26 cellular contexts compared by ENCODE assay signal in genomic region chr12:106094304-106094703, GRCh38. TPM values are rescaled to one million over a fixed set of nuclear protein-coding genes. Genes with fewer than 3 reads are reported as not detected.
DNase-seq lines count a peak whose midpoint lies in the region; ATAC-seq and TF ChIP-seq lines count a peak whose summit lies in the region.
"Had no signal": no experiment of that assay in that cellular context is flagged by ENCODE, and none has a peak within 500 bp of the region (broad histone marks: within the 10 kb centered on the region; RNA-seq: fewer than 3 reads in every experiment).

No MANE protein-coding gene starts in this region.

- H3K36me3 ChIP-seq in hepatocyte (replicated peaks; ENCODE audit: insufficient read depth, low read depth) (no peaks in the 10 kb centered on the region), HAP-1 (replicated peaks) (peaks cover 5% of the 10 kb centered on the region; the same call in 1 of the 2 replicates)
- H3K36me3 ChIP-seq: adrenal gland, upper lobe of left lung had no signal

- 80% methylated on average over 5 of the region's 5 CpGs for WGBS in hepatocyte (ENCODE audit: low lambda C conversion rate, missing lambda C conversion rate)

- peak overlapping the region; percentile 83 for H3K27ac Mint-ChIP-seq in WTC11
- H3K27ac Mint-ChIP-seq: stimulated activated naive CD8-positive, alpha-beta T cell treated with anti-CD3 and anti-CD28 coated beads, Interleukin-15, Interleukin-2, amounts not matched to agents 100 ng/mL and 50 ng/mL, for 24 hours; T-cell had no signal

- H3K27me3 ChIP-seq in hepatocyte (no peaks in the 10 kb centered on the region), HAP-1 (ENCODE audit: low read depth) (no peaks in the 10 kb centered on the region)
- H3K27me3 ChIP-seq: adrenal gland, foreskin keratinocyte, upper lobe of left lung had no signal

- H3K27me3 Mint-ChIP-seq in WTC11 (ENCODE audit: low read depth): no peaks in the 10 kb centered on the region

- no peak for ATAC-seq in WTC11
- ATAC-seq: activated T-cell treated with anti-CD3 and anti-CD28 coated beads, Interleukin-2, amount 50 U/mL, for 4 hours; foreskin keratinocyte; K562; T-cell had no signal

- H3K4me1 ChIP-seq in hepatocyte (ENCODE audit: insufficient read depth): peaks cover 18% of the 10 kb centered on the region
- peaks cover 27% of the 10 kb centered on the region for H3K4me1 ChIP-seq in HAP-1

- no peak overlapping the region for H3K4me3 Mint-ChIP-seq in WTC11
- H3K4me3 Mint-ChIP-seq: activated T-cell treated with anti-CD3 and anti-CD28 coated beads, Interleukin-2, amount 50 U/mL, for 4 hours; stimulated activated naive CD8-positive, alpha-beta T cell treated with anti-CD3 and anti-CD28 coated beads, Interleukin-15, Interleukin-2, amounts not matched to agents 100 ng/mL and 50 ng/mL, for 24 hours; T-cell had no signal

- H3K4me3 ChIP-seq in hepatocyte (no peak overlapping the region), HAP-1 (no peak overlapping the region)
- H3K4me3 ChIP-seq: adrenal gland, K562, upper lobe of left lung had no signal

- TF ChIP-seq POLR2A in erythroblast (IDR thresholded peaks at IDR 0.05; ENCODE audit: low read length): no peak

- H3K4me2 ChIP-seq in hepatocyte: no peak overlapping the region

- no peaks in the 10 kb centered on the region; the same call in 1 of the 2 replicates for H3K36me3 Mint-ChIP-seq in WTC11
- H3K36me3 Mint-ChIP-seq: T-cell had no signal

- H3K79me2 ChIP-seq in hepatocyte: peaks cover 3% of the 10 kb centered on the region

- H3K9me3 ChIP-seq in hepatocyte (ENCODE audit: low read depth) (no peaks in the 10 kb centered on the region), HAP-1 (no peaks in the 10 kb centered on the region)
- H3K9me3 ChIP-seq: adrenal gland, upper lobe of left lung had no signal

- peak overlapping the region; percentile 24 for H3K27ac ChIP-seq in epithelial cell of prostate
- peak overlapping the region; percentile 54 for H3K27ac ChIP-seq in substantia nigra (ENCODE audit: low read depth, low read length, poor library complexity, severe bottlenecking)
- H3K27ac ChIP-seq in hepatocyte: no peak overlapping the region
- H3K27ac ChIP-seq: C4-2B, foreskin keratinocyte had no signal

- H2AFZ ChIP-seq in hepatocyte: no peak overlapping the region

- in situ Hi-C loops in HAP-1 (cut with MboI; ENCODE audit: low sequenced_read_pairs): no loop called here

- TF ChIP-seq CTCF in WTC11 (IDR thresholded peaks at IDR 0.05) (no peak), hepatocyte (IDR thresholded peaks at IDR 0.05; ENCODE audit: poor library complexity) (no peak)

- H4K20me1 ChIP-seq in hepatocyte (ENCODE audit: insufficient read depth, poor library complexity, severe bottlenecking): no peaks in the 10 kb centered on the region

- DNase-seq in EH (ENCODE audit: low read depth) (peak; percentile 27), WTC11 (ENCODE audit: low spot score) (no peak), epithelial cell of prostate (ENCODE audit: low read depth, low spot score) (no peak), substantia nigra (lab: John Stamatoyannopoulos, UW) (peak in 3 of 49 donors; percentile 28 to 30 (median 29)), erythroblast (lab: John Stamatoyannopoulos, UW) (no peak), hepatocyte (ENCODE audit: low spot score) (no peak), HAP-1 (ENCODE audit: low spot score in 2 of 2) (no peak)
- DNase-seq: activated CD4-positive, alpha-beta T cell treated with anti-CD3 and anti-CD28 coated beads for 1 hour; activated CD8-positive, alpha-beta memory T cell treated with anti-CD3 and anti-CD28 coated beads for 24 hours; activated naive CD4-positive, alpha-beta T cell; activated T-cell treated with anti-CD3 and anti-CD28 coated beads, Interleukin-2, amount 50 U/mL, for 4 hours; adrenal gland; foreskin keratinocyte; HCEC 1CT; islet precursor cell; mammary epithelial cell; MM.1S; NCI-H1436 treated with DMSO at 0.1 percent for 48 hours; retina; Right ventricle myocardium superior; stimulated activated CD4-positive, alpha-beta T cell treated with anti-CD3 and anti-CD28 coated beads, Interleukin-12 subunit alpha, Interleukin-12 subunit beta, amount 100 ng/mL, for 4 hours; T-cell; upper lobe of left lung had no signal

- CTCF ChIA-PET in WTC11 (lab: Charles Lee): no interaction called here

- POLR2A ChIA-PET in WTC11 (lab: Charles Lee): no interaction called here

- peaks cover 40% of the 10 kb centered on the region for H3K4me1 Mint-ChIP-seq in WTC11
- H3K4me1 Mint-ChIP-seq: T-cell had no signal

- no peaks in the 10 kb centered on the region for H3K9me2 ChIP-seq in hepatocyte (replicated peaks; ENCODE audit: insufficient read depth)

- H3K9me3 Mint-ChIP-seq in WTC11: no peaks in the 10 kb centered on the region
- H3K9me3 Mint-ChIP-seq: activated T-cell treated with anti-CD3 and anti-CD28 coated beads, Interleukin-2, amount 50 U/mL, for 4 hours; stimulated activated naive CD8-positive, alpha-beta T cell treated with anti-CD3 and anti-CD28 coated beads, Interleukin-15, Interleukin-2, amounts not matched to agents 100 ng/mL and 50 ng/mL, for 24 hours; T-cell had no signal

TF ChIP-seq in WTC11, 78 proteins besides CTCF, POLR2A, EP300 and RAD21 (continues in another document):
- TF ChIP-seq EMX1 (CRISPR knock-in tag; IDR thresholded peaks at IDR 0.05) (no peak), PRDM15 (CRISPR knock-in tag; IDR thresholded peaks at IDR 0.05) (no peak), MAX (CRISPR knock-in tag; IDR thresholded peaks at IDR 0.05) (no peak), TEAD1 (CRISPR knock-in tag; IDR thresholded peaks at IDR 0.05) (no peak), ZNF219 (CRISPR knock-in tag; IDR thresholded peaks at IDR 0.05; ENCODE audit: borderline replicate concordance) (no peak), NFYB (CRISPR knock-in tag; conservative IDR thresholded peaks at IDR 0.05; ENCODE audit: low read depth) (no peak), TP53 (CRISPR knock-in tag; IDR thresholded peaks at IDR 0.05) (no peak), FOXP1 (CRISPR knock-in tag; IDR thresholded peaks at IDR 0.05; ENCODE audit: borderline replicate concordance) (no peak), ZNF532 (CRISPR knock-in tag; IDR thresholded peaks at IDR 0.05; ENCODE audit: borderline replicate concordance) (no peak), ZNF396 (CRISPR knock-in tag; IDR thresholded peaks at IDR 0.05; ENCODE audit: borderline replicate concordance) (no peak), OVOL2 (CRISPR knock-in tag; IDR thresholded peaks at IDR 0.05; ENCODE audit: borderline replicate concordance) (no peak)

RNA-seq across cellular contexts. Expression of gene NUAK1, which starts 44.5 kb away (rescaled TPM):
- total RNA-seq in WTC11 (2021) (10.3 to 15.9 TPM (median 12.3 TPM) in 3 replicates), hepatocyte (5.3 and 13.0 TPM in 2 replicates)
- 2.5 and 3.5 TPM in 2 replicates for polyA plus RNA-seq in hepatocyte
- polyA plus RNA-seq: K562 had no signal
